In genomic region chr22:39583066-39583667, GRCh38 we compare ENCODE assay signal across 22 cellular contexts. TPM values are rescaled to one million over a fixed set of nuclear protein-coding genes. Genes with fewer than 3 reads are reported as not detected.
"Had no signal": no experiment of that assay in that cellular context is flagged by ENCODE, and none has a peak within 500 bp of the region (broad histone marks: within the 10 kb centered on the region; RNA-seq: fewer than 3 reads in every experiment).

No MANE protein-coding gene starts in this region.

- H3K4me2 ChIP-seq: SK-N-SH had no signal

- H3K27me3 ChIP-seq: MG63 had no signal

- DNase-seq: Karpas-422, KG1, MG63, NCI-H1092 treated with DMSO at 0.1 percent for 48 hours, NCI-H1436, NCI-H187, NCI-H2029, NCI-H2081 treated with DMSO at 0.1 percent for 48 hours, NCI-H2171, NCI-H226, NCI-H446, NCI-H510A, NCI-H524 treated with DMSO at 0.1 percent for 48 hours, NCI-H69, NCI-H774, Right ventricle myocardium superior, RPMI8226, SIG-M5, SK-N-SH, SW 1271 had no signal

- H3K9ac ChIP-seq: SK-N-SH had no signal

- H3K4me3 ChIP-seq: MG63 had no signal

- H3K27ac ChIP-seq: HL-60 had no signal

- H3K36me3 ChIP-seq: MG63 had no signal

- H3K9me3 ChIP-seq: MG63, SK-N-SH had no signal

RNA-seq across cellular contexts. Expression of gene CACNA1I, which starts 12.6 kb away (rescaled TPM):
- total RNA-seq: SK-MEL-5 had no signal
- polyA plus RNA-seq: SK-N-SH had no signal
